Comparison of ENCODE assay signal across 15 cellular contexts in genomic region chr10:10527861-10528562, GRCh38.
DNase-seq lines count a peak whose midpoint lies in the region; ATAC-seq and TF ChIP-seq lines count a peak whose summit lies in the region.
"Had no signal": no experiment of that assay in that cellular context is flagged by ENCODE, and none has a peak within 500 bp of the region (broad histone marks: within the 10 kb centered on the region; RNA-seq: fewer than 3 reads in every experiment).

No MANE protein-coding gene starts in this region.

- no peak for ATAC-seq in activated naive CD8-positive, alpha-beta T cell treated with anti-CD3 and anti-CD28 coated beads, Interleukin-2, amount 50 U/mL, for 24 hours
- ATAC-seq in GM19452 (IDR thresholded peaks at IDR 0.05; ENCODE audit: unreplicated experiment): no peak
- ATAC-seq: CD8-positive, alpha-beta T cell; HCT116 had no signal

- no peak overlapping the region for H3K4me2 ChIP-seq in osteoblast (ENCODE audit: insufficient read depth, low read length)

- no peak overlapping the region for H3K9ac ChIP-seq in colonic mucosa (ENCODE audit: low read depth in 2 of 2, low read length in 2 of 2)

- H3K4me3 Mint-ChIP-seq in activated naive CD8-positive, alpha-beta T cell treated with anti-CD3 and anti-CD28 coated beads for 36 hours: no peak overlapping the region
- H3K4me3 Mint-ChIP-seq in activated naive CD8-positive, alpha-beta T cell treated with anti-CD3 and anti-CD28 coated beads, Interleukin-2, amount 50 U/mL, for 24 hours: no peak overlapping the region
- H3K4me3 Mint-ChIP-seq in brain: no peak overlapping the region
- H3K4me3 Mint-ChIP-seq: CD14-positive monocyte; CD8-positive, alpha-beta T cell had no signal

- H3K9me3 ChIP-seq in iPS DF 6.9 (ENCODE audit: control insufficient read depth, insufficient read depth, low read length) (no peaks in the 10 kb centered on the region), osteoblast (ENCODE audit: low read depth, low read length) (no peaks in the 10 kb centered on the region), colonic mucosa (no peaks in the 10 kb centered on the region)

- TF ChIP-seq CTCF in brain (conservative IDR thresholded peaks at IDR 0.05) (no peak), osteoblast (IDR thresholded peaks at IDR 0.05; ENCODE audit: extremely low read depth, low read depth, low read length) (no peak), colonic mucosa (IDR thresholded peaks at IDR 0.05) (no peak)

- no peak for DNase-seq in activated naive CD8-positive, alpha-beta T cell treated with anti-CD3 and anti-CD28 coated beads for 36 hours
- no peak for DNase-seq in activated naive CD8-positive, alpha-beta T cell treated with anti-CD3 and anti-CD28 coated beads, Interleukin-2, amount 50 U/mL, for 24 hours
- peak; percentile 4 for DNase-seq in iPS DF 6.9 (ENCODE audit: low read depth, low spot score)
- DNase-seq in osteoblast (ENCODE audit: insufficient read length, low spot score, missing footprints): peak; percentile 38
- DNase-seq in colonic mucosa: no peak
- no peak for DNase-seq in SW480 (ENCODE audit: low spot score)
- DNase-seq: CD8-positive, alpha-beta T cell; COR-L47; DMS53; GF-D8 had no signal

- H3K27ac Mint-ChIP-seq in activated naive CD8-positive, alpha-beta T cell treated with anti-CD3 and anti-CD28 coated beads for 36 hours: peak overlapping the region; percentile 43
- no peak overlapping the region for H3K27ac Mint-ChIP-seq in activated naive CD8-positive, alpha-beta T cell treated with anti-CD3 and anti-CD28 coated beads, Interleukin-2, amount 50 U/mL, for 24 hours
- peak overlapping the region in 3 of 5 experiments; percentile 10 to 42 (median 29) for H3K27ac Mint-ChIP-seq in brain
- H3K27ac Mint-ChIP-seq: CD14-positive monocyte; CD8-positive, alpha-beta T cell had no signal

- no peaks in the 10 kb centered on the region for H3K79me2 ChIP-seq in osteoblast (ENCODE audit: insufficient read depth, low read length)

- no CpG with 5 or more reads among the region's 2 CpGs for WGBS in iPS DF 6.9 (ENCODE audit: insufficient coverage, insufficient read length)

- H3K36me3 Mint-ChIP-seq in activated naive CD8-positive, alpha-beta T cell treated with anti-CD3 and anti-CD28 coated beads for 36 hours: no peaks in the 10 kb centered on the region
- H3K36me3 Mint-ChIP-seq in activated naive CD8-positive, alpha-beta T cell treated with anti-CD3 and anti-CD28 coated beads, Interleukin-2, amount 50 U/mL, for 24 hours (ENCODE audit: low read depth): no peaks in the 10 kb centered on the region
- no peaks in the 10 kb centered on the region for H3K36me3 Mint-ChIP-seq in brain
- H3K36me3 Mint-ChIP-seq: CD14-positive monocyte; CD8-positive, alpha-beta T cell had no signal

- intact Hi-C loops in colonic mucosa (cut with DNase I): no loop called here

- H3K4me3 ChIP-seq in iPS DF 6.9 (ENCODE audit: low read length) (no peak overlapping the region), osteoblast (ENCODE audit: insufficient read depth, low read length) (no peak overlapping the region), colonic mucosa (no peak overlapping the region)

- no peaks in the 10 kb centered on the region for H4K20me1 ChIP-seq in osteoblast (ENCODE audit: insufficient read depth, low read length)

- H3K27ac ChIP-seq in iPS DF 6.9 (ENCODE audit: low read length) (no peak overlapping the region), osteoblast (ENCODE audit: low read depth, low read length) (no peak overlapping the region), colonic mucosa (no peak overlapping the region)
- H3K27ac ChIP-seq: 22Rv1 had no signal

- H3K27me3 ChIP-seq in iPS DF 6.9 (ENCODE audit: control insufficient read depth, insufficient read depth, low read length) (peaks cover 2% of the 10 kb centered on the region; the same call in 1 of the 2 replicates), osteoblast (ENCODE audit: insufficient read depth, low read length) (no peaks in the 10 kb centered on the region), colonic mucosa (no peaks in the 10 kb centered on the region)

- no peak overlapping the region for H2AFZ ChIP-seq in osteoblast (ENCODE audit: low read length)

- no peaks in the 10 kb centered on the region for H3K36me3 ChIP-seq in iPS DF 6.9 (ENCODE audit: control insufficient read depth, insufficient read depth, low read length)
- H3K36me3 ChIP-seq in osteoblast (ENCODE audit: insufficient read depth, low read length): no peaks in the 10 kb centered on the region
- H3K36me3 ChIP-seq in colonic mucosa: no peaks in the 10 kb centered on the region

- no peaks in the 10 kb centered on the region for H3K4me1 Mint-ChIP-seq in activated naive CD8-positive, alpha-beta T cell treated with anti-CD3 and anti-CD28 coated beads for 36 hours
- H3K4me1 Mint-ChIP-seq in activated naive CD8-positive, alpha-beta T cell treated with anti-CD3 and anti-CD28 coated beads, Interleukin-2, amount 50 U/mL, for 24 hours: no peaks in the 10 kb centered on the region
- H3K4me1 Mint-ChIP-seq in brain: peaks cover 18% of the 10 kb centered on the region
- H3K4me1 Mint-ChIP-seq: CD14-positive monocyte had no signal

- peaks cover 6% of the 10 kb centered on the region for H3K27me3 Mint-ChIP-seq in activated naive CD8-positive, alpha-beta T cell treated with anti-CD3 and anti-CD28 coated beads for 36 hours
- H3K27me3 Mint-ChIP-seq in activated naive CD8-positive, alpha-beta T cell treated with anti-CD3 and anti-CD28 coated beads, Interleukin-2, amount 50 U/mL, for 24 hours: peaks cover under 1% of the 10 kb centered on the region
- H3K27me3 Mint-ChIP-seq in brain: no peaks in the 10 kb centered on the region

- no peaks in the 10 kb centered on the region for H3K9me3 Mint-ChIP-seq in activated naive CD8-positive, alpha-beta T cell treated with anti-CD3 and anti-CD28 coated beads for 36 hours
- H3K9me3 Mint-ChIP-seq in activated naive CD8-positive, alpha-beta T cell treated with anti-CD3 and anti-CD28 coated beads, Interleukin-2, amount 50 U/mL, for 24 hours: no peaks in the 10 kb centered on the region
- H3K9me3 Mint-ChIP-seq in brain: peaks cover 0 to 4% (median 0%) of the 10 kb centered on the region in 5 experiments
- H3K9me3 Mint-ChIP-seq: CD8-positive, alpha-beta T cell had no signal

- H3K4me1 ChIP-seq in iPS DF 6.9 (ENCODE audit: control insufficient read depth, insufficient read depth, low read length): no peaks in the 10 kb centered on the region
- no peaks in the 10 kb centered on the region for H3K4me1 ChIP-seq in osteoblast (ENCODE audit: insufficient read depth, low read length)
- no peaks in the 10 kb centered on the region for H3K4me1 ChIP-seq in colonic mucosa

Comparison
In these comparisons a context has a peak if more than half of its experiments do, and no peak if none do; other contexts are left out.
1. DNase-seq: peak in iPS DF 6.9 (single experiment) and osteoblast (single experiment); none in activated naive CD8-positive, alpha-beta T cell treated with anti-CD3 and anti-CD28 coated beads for 36 hours (single experiment), activated naive CD8-positive, alpha-beta T cell treated with anti-CD3 and anti-CD28 coated beads, Interleukin-2, amount 50 U/mL, for 24 hours (single experiment), colonic mucosa (single experiment) and SW480 (single experiment).